Comparison of ENCODE assay signal across 21 cellular contexts in the genomic region with DNA sequence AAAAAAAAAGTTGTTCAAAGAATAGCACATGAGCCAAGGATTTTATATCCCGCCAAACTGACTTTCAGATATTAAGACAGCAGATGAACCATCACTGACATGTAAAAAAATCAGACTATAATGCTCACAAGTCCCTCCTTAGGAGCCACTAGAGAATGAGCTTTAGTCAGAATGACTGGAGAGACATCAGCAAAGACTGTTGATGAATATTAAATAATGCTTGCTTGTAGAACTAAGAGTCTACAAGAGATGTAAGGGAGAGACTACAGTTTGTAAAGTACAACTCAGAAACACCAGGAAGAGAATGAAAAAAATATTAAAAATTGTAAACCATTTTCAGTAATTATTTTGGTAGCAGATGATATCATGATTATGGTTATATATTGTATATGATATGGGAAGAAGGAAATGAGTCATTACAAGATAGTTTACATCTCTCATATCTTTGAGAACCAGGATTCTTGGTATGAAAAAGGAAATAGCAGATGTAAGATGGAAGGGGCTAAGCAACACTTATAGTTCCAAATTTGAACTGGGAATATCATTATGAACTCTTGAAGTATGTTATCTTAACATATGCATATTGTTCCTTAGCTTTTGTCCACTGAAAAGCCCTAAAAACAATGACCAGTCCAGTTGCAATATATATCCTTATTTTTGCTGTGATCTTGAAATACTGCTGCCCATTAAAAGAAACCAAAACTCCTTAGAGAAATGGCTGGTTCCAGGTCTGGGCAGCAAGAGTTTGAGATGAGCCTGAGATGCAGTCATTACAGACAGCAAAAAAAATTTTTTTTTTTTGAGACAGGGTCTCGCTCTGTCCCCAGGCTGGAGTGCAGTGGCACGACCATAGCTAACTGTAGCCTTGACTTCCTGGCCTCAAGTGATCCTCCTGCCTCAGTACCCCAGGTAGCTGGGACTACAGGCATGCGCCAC. TPM values are rescaled to one million over a fixed set of nuclear protein-coding genes. Genes with fewer than 3 reads are reported as not detected.
DNase-seq lines count a peak whose midpoint lies in the region; ATAC-seq lines count a peak whose summit lies in the region.
"Had no signal": no experiment of that assay in that cellular context is flagged by ENCODE, and none has a peak within 500 bp of the region (broad histone marks: within the 10 kb centered on the region; RNA-seq: fewer than 3 reads in every experiment).

No MANE protein-coding gene starts in this region.

- H3K4me3 ChIP-seq in mesenchymal stem cell (ENCODE audit: insufficient read depth in 1 of 2, low read depth in 1 of 2, low read length in 2 of 2): no peak overlapping the region
- no peak overlapping the region for H3K4me3 ChIP-seq in mesendoderm (ENCODE audit: low read length)
- H3K4me3 ChIP-seq: GM23248, hepatocyte, right lobe of liver, SK-N-MC had no signal

- peaks cover 78% of the 10 kb centered on the region for H3K36me3 Mint-ChIP-seq in activated CD8-positive, alpha-beta memory T cell treated with anti-CD3 and anti-CD28 coated beads, Interleukin-2, amount 10 ng/mL, durations not matched to agents 7 days and 5 days
- peaks cover 57% of the 10 kb centered on the region for H3K36me3 Mint-ChIP-seq in activated naive CD8-positive, alpha-beta T cell treated with anti-CD3 and anti-CD28 coated beads for 36 hours

- H4K91ac ChIP-seq in mesenchymal stem cell (ENCODE audit: low read length): no peak overlapping the region

- H2BK5ac ChIP-seq in mesenchymal stem cell (ENCODE audit: low read depth, low read length, poor library complexity, severe bottlenecking) (no peak overlapping the region), mesendoderm (ENCODE audit: low read length) (no peak overlapping the region)

- no peak overlapping the region for H2AFZ ChIP-seq in mesenchymal stem cell (ENCODE audit: low read depth, low read length)
- H2AFZ ChIP-seq: GM23248, hepatocyte, parathyroid adenoma had no signal

- peak; percentile 67 for ATAC-seq in activated CD8-positive, alpha-beta memory T cell treated with anti-CD3 and anti-CD28 coated beads, Interleukin-2, amount 10 ng/mL, durations not matched to agents 7 days and 5 days
- no peak for ATAC-seq in HG03520 (IDR thresholded peaks at IDR 0.05; ENCODE audit: unreplicated experiment)
- ATAC-seq: left ventricle myocardium superior, right lobe of liver, WTC11 had no signal

- 98% methylated on average over 3 of the region's 4 CpGs for WGBS in mesenchymal stem cell
- WGBS in mesendoderm (ENCODE audit: extremely low coverage, insufficient coverage, low lambda C conversion rate): no CpG with 5 or more reads among the region's 4 CpGs

- peak overlapping the region; percentile 71 for H3K27ac Mint-ChIP-seq in activated CD8-positive, alpha-beta memory T cell treated with anti-CD3 and anti-CD28 coated beads, Interleukin-2, amount 10 ng/mL, durations not matched to agents 7 days and 5 days
- H3K27ac Mint-ChIP-seq in activated naive CD8-positive, alpha-beta T cell treated with anti-CD3 and anti-CD28 coated beads for 36 hours: peak overlapping the region; percentile 64
- H3K27ac Mint-ChIP-seq: type B pancreatic cell, WTC11 had no signal

- no peak for DNase-seq in activated CD8-positive, alpha-beta memory T cell treated with anti-CD3 and anti-CD28 coated beads, Interleukin-2, amount 10 ng/mL, durations not matched to agents 7 days and 5 days
- DNase-seq in activated CD8-positive, alpha-beta memory T cell treated with anti-CD3 and anti-CD28 coated beads for 24 hours: no peak
- DNase-seq in OCI-M1 (lab: John Stamatoyannopoulos, UW): peak; percentile 35
- DNase-seq in activated naive CD8-positive, alpha-beta T cell treated with anti-CD3 and anti-CD28 coated beads for 36 hours: no peak
- peak; percentile 4 for DNase-seq in mesenchymal stem cell
- DNase-seq in mesendoderm: no peak
- no peak for DNase-seq in NCI-H2196 treated with DMSO at 0.1 percent for 48 hours (lab: John Stamatoyannopoulos, UW; ENCODE audit: unreplicated experiment)
- DNase-seq: activated effector memory CD4-positive, alpha-beta T cell treated with Interleukin-2 at 50 U/mL for 16 hours; aorta; GM23248; left ventricle myocardium superior; NCI-H1417 treated with DMSO at 0.1 percent for 48 hours; NCI-H2107; NCI-H510A treated with DMSO at 0.1 percent for 48 hours; right lobe of liver had no signal

- H3K4me3 Mint-ChIP-seq in activated CD8-positive, alpha-beta memory T cell treated with anti-CD3 and anti-CD28 coated beads, Interleukin-2, amount 10 ng/mL, durations not matched to agents 7 days and 5 days: no peak overlapping the region
- no peak overlapping the region for H3K4me3 Mint-ChIP-seq in activated naive CD8-positive, alpha-beta T cell treated with anti-CD3 and anti-CD28 coated beads for 36 hours
- H3K4me3 Mint-ChIP-seq: type B pancreatic cell, WTC11 had no signal

- no peaks in the 10 kb centered on the region for H3K4me1 ChIP-seq in mesenchymal stem cell (ENCODE audit: control insufficient read depth, insufficient read depth, low read depth, low read length)
- H3K4me1 ChIP-seq in mesendoderm (ENCODE audit: control insufficient read depth, low read depth, low read length): no peaks in the 10 kb centered on the region
- H3K4me1 ChIP-seq: parathyroid adenoma, right lobe of liver had no signal

- no peaks in the 10 kb centered on the region for H3K79me2 ChIP-seq in mesendoderm (ENCODE audit: control insufficient read depth, insufficient read depth, low read length)
- H3K79me2 ChIP-seq: hepatocyte had no signal

- no peak overlapping the region for H2AK5ac ChIP-seq in mesenchymal stem cell (ENCODE audit: low read length, severe bottlenecking)
- no peak overlapping the region for H2AK5ac ChIP-seq in mesendoderm (ENCODE audit: low read length)

- no peak overlapping the region for H3K4ac ChIP-seq in mesenchymal stem cell (ENCODE audit: low read depth in 1 of 2, low read length in 2 of 2)
- H3K4ac ChIP-seq in mesendoderm (ENCODE audit: low read depth, low read length): no peak overlapping the region

- CTCF ChIA-PET in activated CD8-positive, alpha-beta memory T cell treated with anti-CD3 and anti-CD28 coated beads, Interleukin-2, amount 10 ng/mL, durations not matched to agents 7 days and 5 days (lab: Charles Lee): interaction anchor here (1.0 to 1.3 kb wide), 2 partner anchors 55 to 64 kb away, joined by 3 to 4 read pairs; partner anchors contain the start of gene PTPN2

- H4K8ac ChIP-seq in mesenchymal stem cell (ENCODE audit: low read length) (no peak overlapping the region), mesendoderm (ENCODE audit: low read depth, low read length) (no peak overlapping the region)

- peaks cover 14% of the 10 kb centered on the region for H3K9me3 ChIP-seq in mesenchymal stem cell (ENCODE audit: control insufficient read depth, low read length)

- H3K9ac ChIP-seq in mesenchymal stem cell (ENCODE audit: low read length) (no peak overlapping the region), mesendoderm (ENCODE audit: low read length) (no peak overlapping the region)
- H3K9ac ChIP-seq: GM23248, parathyroid adenoma had no signal

- no peak overlapping the region for H3K14ac ChIP-seq in mesenchymal stem cell (ENCODE audit: low read length in 2 of 2)

- H2BK120ac ChIP-seq in mesenchymal stem cell (ENCODE audit: low read depth, low read length) (no peak overlapping the region), mesendoderm (ENCODE audit: low read depth, low read length) (no peak overlapping the region)

- H2BK12ac ChIP-seq in mesenchymal stem cell (ENCODE audit: low read length in 2 of 2): no peak overlapping the region

- peaks cover 17% of the 10 kb centered on the region for H3K79me1 ChIP-seq in mesenchymal stem cell (replicated peaks; ENCODE audit: low read length, poor library complexity, severe bottlenecking)
- no peaks in the 10 kb centered on the region for H3K79me1 ChIP-seq in mesendoderm (ENCODE audit: low read length)

- H3K4me1 Mint-ChIP-seq in activated CD8-positive, alpha-beta memory T cell treated with anti-CD3 and anti-CD28 coated beads, Interleukin-2, amount 10 ng/mL, durations not matched to agents 7 days and 5 days: peaks cover 27% of the 10 kb centered on the region
- peaks cover 17% of the 10 kb centered on the region for H3K4me1 Mint-ChIP-seq in activated naive CD8-positive, alpha-beta T cell treated with anti-CD3 and anti-CD28 coated beads for 36 hours
- H3K4me1 Mint-ChIP-seq: WTC11 had no signal

- no peaks in the 10 kb centered on the region for H3K27me3 Mint-ChIP-seq in activated CD8-positive, alpha-beta memory T cell treated with anti-CD3 and anti-CD28 coated beads, Interleukin-2, amount 10 ng/mL, durations not matched to agents 7 days and 5 days
- no peaks in the 10 kb centered on the region for H3K27me3 Mint-ChIP-seq in activated naive CD8-positive, alpha-beta T cell treated with anti-CD3 and anti-CD28 coated beads for 36 hours
- H3K27me3 Mint-ChIP-seq: type B pancreatic cell had no signal

- H3K27me3 ChIP-seq in mesenchymal stem cell (ENCODE audit: control insufficient read depth in 1 of 2, insufficient read depth in 1 of 2, low read length in 2 of 2): no peaks in the 10 kb centered on the region
- no peaks in the 10 kb centered on the region for H3K27me3 ChIP-seq in mesendoderm (ENCODE audit: insufficient read depth, low read length, poor library complexity)
- H3K27me3 ChIP-seq: hepatocyte, right lobe of liver had no signal

- no peak overlapping the region for H3K56ac ChIP-seq in mesendoderm (ENCODE audit: low read length)

- no peak overlapping the region for H2BK15ac ChIP-seq in mesenchymal stem cell (ENCODE audit: low read depth, poor library complexity, severe bottlenecking)
- no peak overlapping the region for H2BK15ac ChIP-seq in mesendoderm (replicated peaks; ENCODE audit: low read depth)

- H3K27ac ChIP-seq in mesenchymal stem cell (ENCODE audit: low read length, poor library complexity, severe bottlenecking) (no peak overlapping the region), mesendoderm (ENCODE audit: low read depth, low read length) (no peak overlapping the region)
- H3K27ac ChIP-seq: GM23248, hepatocyte, parathyroid adenoma, right lobe of liver, SK-N-MC had no signal

- no peak overlapping the region for H3K23ac ChIP-seq in mesenchymal stem cell (ENCODE audit: low read length in 2 of 2)
- no peak overlapping the region for H3K23ac ChIP-seq in mesendoderm (ENCODE audit: low read length)

- H3K4me2 ChIP-seq in mesenchymal stem cell (ENCODE audit: low read length, poor library complexity, severe bottlenecking): no peak overlapping the region
- H3K4me2 ChIP-seq in mesendoderm (ENCODE audit: low read length): no peak overlapping the region
- H3K4me2 ChIP-seq: hepatocyte had no signal

- H3K18ac ChIP-seq in mesenchymal stem cell (ENCODE audit: low read depth in 1 of 2, low read length in 2 of 2) (no peak overlapping the region), mesendoderm (ENCODE audit: low read length) (no peak overlapping the region)

- H3K36me3 ChIP-seq in mesenchymal stem cell (ENCODE audit: control insufficient read depth in 1 of 2, insufficient read depth in 2 of 2, low read depth in 1 of 2, low read length in 2 of 2) (peaks cover 22 to 44% of the 10 kb centered on the region in 2 experiments), mesendoderm (ENCODE audit: control insufficient read depth, insufficient read depth, low read length) (no peaks in the 10 kb centered on the region)

- H4K5ac ChIP-seq in mesendoderm (ENCODE audit: low read length): no peak overlapping the region

- H3K9me3 Mint-ChIP-seq in activated CD8-positive, alpha-beta memory T cell treated with anti-CD3 and anti-CD28 coated beads, Interleukin-2, amount 10 ng/mL, durations not matched to agents 7 days and 5 days (ENCODE audit: low read depth): peaks cover 6% of the 10 kb centered on the region
- H3K9me3 Mint-ChIP-seq in activated naive CD8-positive, alpha-beta T cell treated with anti-CD3 and anti-CD28 coated beads for 36 hours: peaks cover 1% of the 10 kb centered on the region

RNA-seq across cellular contexts. Expression of gene PTPN2, which starts 55.7 kb away (rescaled TPM):
- total RNA-seq in activated CD8-positive, alpha-beta memory T cell treated with anti-CD3 and anti-CD28 coated beads, Interleukin-2, amount 10 ng/mL, durations not matched to agents 7 days and 5 days: 10 to 100 TPM; 65.4 to 82.7 TPM
- 10 to 100 TPM; 50.9 to 57.2 TPM for total RNA-seq in activated naive CD8-positive, alpha-beta T cell treated with anti-CD3 and anti-CD28 coated beads for 36 hours
- 18.4 TPM for polyA plus RNA-seq in mesenchymal stem cell (2013, experiment 1 of 2)
- 16.9 TPM for polyA plus RNA-seq in mesenchymal stem cell (2013, experiment 2 of 2)
- polyA plus RNA-seq in mesendoderm (2013, experiment 1 of 2): 53.1 TPM
- polyA plus RNA-seq in mesendoderm (2013, experiment 2 of 2): 50.1 TPM

Comparison
In these comparisons a context has a peak if more than half of its experiments do, and no peak if none do; other contexts are left out.
1. DNase-seq: peak in OCI-M1 (single experiment) and mesenchymal stem cell (single experiment); none in activated CD8-positive, alpha-beta memory T cell treated with anti-CD3 and anti-CD28 coated beads, Interleukin-2, amount 10 ng/mL, durations not matched to agents 7 days and 5 days (single experiment), activated CD8-positive, alpha-beta memory T cell treated with anti-CD3 and anti-CD28 coated beads for 24 hours (single experiment), activated naive CD8-positive, alpha-beta T cell treated with anti-CD3 and anti-CD28 coated beads for 36 hours (single experiment), mesendoderm (single experiment) and NCI-H2196 treated with DMSO at 0.1 percent for 48 hours (single experiment).